ENCODE assay signal across 14 cellular contexts in the genomic region with DNA sequence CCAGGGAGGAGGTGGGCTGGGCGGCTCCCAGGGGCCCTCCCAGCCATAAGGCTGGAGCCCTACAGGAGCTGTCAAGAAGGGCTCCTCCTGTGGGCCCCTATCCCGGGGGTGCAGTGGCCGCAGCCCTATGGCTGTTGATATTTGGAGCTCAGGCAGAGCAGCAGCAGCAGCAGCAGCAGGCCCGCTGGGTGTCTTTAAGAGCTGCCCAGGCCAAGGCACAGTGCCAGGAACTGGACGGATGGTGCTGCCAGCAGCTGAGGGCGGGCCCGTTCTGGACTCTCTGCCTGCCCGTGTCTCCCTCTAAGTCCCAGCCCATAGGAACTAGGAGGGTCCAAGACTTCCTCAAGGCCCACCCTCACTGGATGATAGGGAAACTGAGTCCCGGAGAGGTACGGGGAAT. TPM values are rescaled to one million over a fixed set of nuclear protein-coding genes. Genes with fewer than 3 reads are reported as not detected.
DNase-seq lines count a peak whose midpoint lies in the region; ATAC-seq and TF ChIP-seq lines count a peak whose summit lies in the region.
"Had no signal": no experiment of that assay in that cellular context is flagged by ENCODE, and none has a peak within 500 bp of the region (broad histone marks: within the 10 kb centered on the region; RNA-seq: fewer than 3 reads in every experiment).

No MANE protein-coding gene starts in this region.

- peaks cover under 1 to 2% of the 10 kb centered on the region in 2 donors for H3K36me3 Mint-ChIP-seq in stimulated activated naive B cell treated with anti-CD40 and anti-IgM and Interleukin-4, amounts not matched to agents 10 μg/mL and 1 μg/mL and 100 μg/mL, for 72 hours

- peaks cover 16 to 21% of the 10 kb centered on the region in 2 donors for H3K4me1 Mint-ChIP-seq in stimulated activated naive B cell treated with anti-CD40 and anti-IgM and Interleukin-4, amounts not matched to agents 10 μg/mL and 1 μg/mL and 100 μg/mL, for 72 hours

- H3K36me3 ChIP-seq in sigmoid colon = peaks cover 0 to 29% (median 13%) of the 10 kb centered on the region in 4 donors

- H3K4me1 ChIP-seq in sigmoid colon = peaks cover 0 to 56% (median 53%) of the 10 kb centered on the region in 4 donors

- H3K9me3 ChIP-seq in sigmoid colon = no peaks in the 10 kb centered on the region

- peak overlapping the region in 2 of 4 donors; percentile 1 to 2 for H3K4me3 ChIP-seq in sigmoid colon
- H3K4me3 ChIP-seq: skin epidermis had no signal

- no peak for TF ChIP-seq POLR2A in sigmoid colon (IDR thresholded peaks at IDR 0.05)

- H3K27ac ChIP-seq in caudate nucleus (ENCODE audit: low read depth, low read length) = peak overlapping the region; percentile 78
- peak overlapping the region; percentile 50 to 87 (median 82) for H3K27ac ChIP-seq in sigmoid colon

- no peaks in the 10 kb centered on the region for H3K27me3 ChIP-seq in sigmoid colon

- DNase-seq in EH (ENCODE audit: low read depth) = peak; percentile 21
- DNase-seq in caudate nucleus (lab: John Stamatoyannopoulos, UW) = peak in 57 of 61 donors; percentile 27 to 90 (median 68)
- DNase-seq in inferior parietal cortex (ENCODE audit: extremely low spot score) = peak; percentile 76
- peak; percentile 94 for DNase-seq in sigmoid colon
- no peak for DNase-seq in DMS53 (lab: John Stamatoyannopoulos, UW)
- DNase-seq in T1000 (lab: John Stamatoyannopoulos, UW) = no peak
- no peak for DNase-seq in NAMALWA (ENCODE audit: low spot score)
- no peak for DNase-seq in stimulated activated naive B cell treated with anti-CD40 and anti-IgM and Interleukin-4, amounts not matched to agents 10 μg/mL and 1 μg/mL and 100 μg/mL, for 72 hours
- DNase-seq: activated CD8-positive, alpha-beta T cell treated with anti-CD3 and anti-CD28 coated beads, Interleukin-2, amount 10 ng/mL, durations not matched to agents 7 days and 5 days; CD4-positive, alpha-beta T cell; NCI-H1436; SIG-M5 had no signal

- no peak overlapping the region for H3K27ac Mint-ChIP-seq in stimulated activated naive B cell treated with anti-CD40 and anti-IgM and Interleukin-4, amounts not matched to agents 10 μg/mL and 1 μg/mL and 100 μg/mL, for 72 hours
- H3K27ac Mint-ChIP-seq: activated CD8-positive, alpha-beta T cell treated with anti-CD3 and anti-CD28 coated beads, Interleukin-2, amount 10 ng/mL, durations not matched to agents 7 days and 5 days; CD4-positive, alpha-beta T cell had no signal

- H3K27me3 Mint-ChIP-seq in stimulated activated naive B cell treated with anti-CD40 and anti-IgM and Interleukin-4, amounts not matched to agents 10 μg/mL and 1 μg/mL and 100 μg/mL, for 72 hours = peaks cover 0 to 16% of the 10 kb centered on the region in 2 donors
- H3K27me3 Mint-ChIP-seq: CD4-positive, alpha-beta T cell had no signal

- TF ChIP-seq CTCF in sigmoid colon (IDR thresholded peaks at IDR 0.05) = no peak

- no peaks in the 10 kb centered on the region for H3K9me3 Mint-ChIP-seq in stimulated activated naive B cell treated with anti-CD40 and anti-IgM and Interleukin-4, amounts not matched to agents 10 μg/mL and 1 μg/mL and 100 μg/mL, for 72 hours
- H3K9me3 Mint-ChIP-seq: CD4-positive, alpha-beta T cell; stimulated activated effector memory CD8-positive, alpha-beta T cell treated with anti-CD3 and anti-CD28 coated beads, Interleukin-12 subunit alpha, Interleukin-12 subunit beta, amount 100 ng/mL, for 72 hours had no signal

- TF ChIP-seq EP300 in sigmoid colon (IDR thresholded peaks at IDR 0.05) = no peak

- WGBS in sigmoid colon, 2 donors = 50 to 72% methylated on average over 10 of the region's 10 CpGs

- intact Hi-C loops in sigmoid colon (cut with DNase I) = loop anchor here (2.0 to 5.0 kb wide), 2 partner anchors 72 to 139 kb away; a partner anchor contains a TSS

- H3K4me3 Mint-ChIP-seq in stimulated activated naive B cell treated with anti-CD40 and anti-IgM and Interleukin-4, amounts not matched to agents 10 μg/mL and 1 μg/mL and 100 μg/mL, for 72 hours = no peak overlapping the region
- H3K4me3 Mint-ChIP-seq: activated CD8-positive, alpha-beta T cell treated with anti-CD3 and anti-CD28 coated beads, Interleukin-2, amount 10 ng/mL, durations not matched to agents 7 days and 5 days; CD4-positive, alpha-beta T cell; stimulated activated effector memory CD8-positive, alpha-beta T cell treated with anti-CD3 and anti-CD28 coated beads, Interleukin-12 subunit alpha, Interleukin-12 subunit beta, amount 100 ng/mL, for 72 hours had no signal

- ATAC-seq in stimulated activated naive B cell treated with anti-CD40 and anti-IgM and Interleukin-4, amounts not matched to agents 10 μg/mL and 1 μg/mL and 100 μg/mL, for 72 hours (replicated peaks) = no peak
- ATAC-seq: activated CD8-positive, alpha-beta T cell treated with anti-CD3 and anti-CD28 coated beads, Interleukin-2, amount 10 ng/mL, durations not matched to agents 7 days and 5 days; stimulated activated effector memory CD8-positive, alpha-beta T cell treated with anti-CD3 and anti-CD28 coated beads, Interleukin-12 subunit alpha, Interleukin-12 subunit beta, amount 100 ng/mL, for 72 hours had no signal

RNA-seq across cellular contexts. Expression of a gene that starts 3.6 kb away (rescaled TPM):
- total RNA-seq in sigmoid colon = 10 to 100 TPM; 28.8 to 73.2 (median 48.7) TPM
- 100 to 1,000 TPM in 1 of 3 donors, 10 to 100 TPM in 2; 85.9 to 254 (median 85.9) TPM for polyA plus RNA-seq in sigmoid colon

RNA-seq across cellular contexts. Expression of a gene that starts 19.4 kb away (rescaled TPM):
- total RNA-seq in sigmoid colon = 10 to 100 TPM; 17.1 to 28.5 (median 20.6) TPM
- 10 to 100 TPM in 2 of 3 donors, 1 to 10 TPM in 1; 5.4 to 50.4 (median 25.7) TPM for polyA plus RNA-seq in sigmoid colon

RNA-seq across cellular contexts. Expression of a gene that starts 25.5 kb away (rescaled TPM):
- 100 to 1,000 TPM; 107 to 125 (median 114) TPM for total RNA-seq in sigmoid colon
- polyA plus RNA-seq in sigmoid colon = 100 to 1,000 TPM in 1 of 3 donors, 10 to 100 TPM in 2; 35.6 to 112 (median 87.1) TPM

RNA-seq across cellular contexts. Expression of a gene that starts 43.0 kb away (rescaled TPM):
- 10 to 100 TPM; 22.8 to 27.7 (median 25.5) TPM for total RNA-seq in sigmoid colon
- polyA plus RNA-seq in sigmoid colon = 10 to 100 TPM; 25.2 to 51.1 (median 37.7) TPM

RNA-seq across cellular contexts. Expression of a gene that starts 56.7 kb away (rescaled TPM):
- 1 to 10 TPM in 3 of 4 donors, under 1 TPM in 1; 0.16 to 4.2 (median 2.6) TPM for total RNA-seq in sigmoid colon
- polyA plus RNA-seq in sigmoid colon = 1 to 10 TPM in 1 of 3 donors, under 1 TPM in 1, not detected in 1; 0.70 to 1.8 TPM

Comparison
In these comparisons a context has a peak if more than half of its experiments do, and no peak if none do; other contexts are left out.
1. DNase-seq: peak in EH (single experiment), caudate nucleus (57 of 61), inferior parietal cortex (single experiment) and sigmoid colon (single experiment); none in DMS53 (single experiment), T1000 (single experiment), NAMALWA (single experiment) and stimulated activated naive B cell treated with anti-CD40 and anti-IgM and Interleukin-4, amounts not matched to agents 10 μg/mL and 1 μg/mL and 100 μg/mL, for 72 hours (single experiment).